8 cellular contexts compared by ENCODE assay signal in genomic region chr17:3913531-3914318, GRCh38. TPM values are rescaled to one million over a fixed set of nuclear protein-coding genes. Genes with fewer than 3 reads are reported as not detected.
DNase-seq lines count a peak whose midpoint lies in the region; TF ChIP-seq lines count a peak whose summit lies in the region.

No MANE protein-coding gene starts in this region.

- no peak overlapping the region; the same call in 1 of the 2 replicates for H3K27ac ChIP-seq in VCaP

- TF ChIP-seq CTCF in VCaP (conservative IDR thresholded peaks at IDR 0.05) (peak; percentile 99), brain (conservative IDR thresholded peaks at IDR 0.05) (peak; percentile 88 to 95)

- peaks cover 7% of the 10 kb centered on the region for H3K27me3 Mint-ChIP-seq in brain

- H3K4me3 Mint-ChIP-seq in brain, result no peak overlapping the region

- no peaks in the 10 kb centered on the region for H3K36me3 Mint-ChIP-seq in brain

- H3K27ac Mint-ChIP-seq in brain, result peak overlapping the region in 4 of 5 experiments; percentile 14 to 86 (median 70)

- DNase-seq in GF-D8 (lab: John Stamatoyannopoulos, UW), result peak; percentile 22
- DNase-seq in H4 (ENCODE audit: low spot score), result peak; percentile 58
- peak; percentile 10 for DNase-seq in NCI-H1092 (lab: John Stamatoyannopoulos, UW)
- DNase-seq in inferior parietal cortex (ENCODE audit: extremely low spot score), result peak; percentile 81
- DNase-seq in stimulated activated CD4-positive, alpha-beta T cell treated with anti-CD3 and anti-CD28 coated beads, Interleukin-12 subunit alpha, Interleukin-12 subunit beta, amount 100 ng/mL, for 4 hours, result peak; percentile 78
- no peak for DNase-seq in KG1 (lab: John Stamatoyannopoulos, UW)

- peaks cover 0 to 5% (median 0%) of the 10 kb centered on the region in 5 experiments for H3K9me3 Mint-ChIP-seq in brain

- peaks cover 21% of the 10 kb centered on the region for H3K4me1 Mint-ChIP-seq in brain

RNA-seq across cellular contexts. Expression of gene P2RX1, which starts 2.5 kb away (rescaled TPM):
- total RNA-seq in H4 (2014; rRNA removed; shearing (Covaris generic)), result not detected in 2 replicates
- polyA plus RNA-seq in brain (ENCODE audit: insufficient read depth, low read depth, low replicate concordance), result not detected

RNA-seq across cellular contexts. Expression of gene CAMKK1, which starts 20.9 kb away (rescaled TPM):
- 2.7 and 3.5 TPM in 2 replicates for total RNA-seq in H4 (2014; rRNA removed; shearing (Covaris generic))
- 21.9 TPM for polyA plus RNA-seq in brain (ENCODE audit: insufficient read depth, low read depth, low replicate concordance)

RNA-seq across cellular contexts. Expression of gene ATP2A3, which starts 50.5 kb away (rescaled TPM):
- 0.04 TPM in 1 of 2 replicates, not detected in the other for total RNA-seq in H4 (2014; rRNA removed; shearing (Covaris generic))
- polyA plus RNA-seq in brain (ENCODE audit: insufficient read depth, low read depth, low replicate concordance), result 160 TPM
